15 cellular contexts compared by ENCODE assay signal in the genomic region with DNA sequence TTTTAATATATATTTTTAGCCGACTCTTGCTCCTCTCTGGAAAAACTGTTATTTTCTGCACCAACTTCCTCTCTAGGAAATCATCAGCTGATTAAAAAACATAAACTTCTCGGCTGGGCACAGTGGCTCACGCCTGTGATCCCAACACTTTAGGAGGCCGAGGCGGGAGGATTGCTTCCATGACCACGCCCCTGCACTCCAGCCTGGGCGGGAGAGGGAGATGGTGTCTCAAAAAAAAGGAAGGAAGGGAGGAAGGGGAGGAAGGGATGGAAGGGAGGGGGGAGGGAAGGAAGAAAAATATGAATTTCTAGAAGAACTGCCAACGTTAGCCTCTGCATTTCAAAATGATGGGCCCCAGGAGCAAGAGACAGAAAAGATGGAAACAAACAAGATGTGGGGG. TPM values are rescaled to one million over a fixed set of nuclear protein-coding genes. Genes with fewer than 3 reads are reported as not detected.
DNase-seq lines count a peak whose midpoint lies in the region; ATAC-seq and TF ChIP-seq lines count a peak whose summit lies in the region.
"Had no signal": no experiment of that assay in that cellular context is flagged by ENCODE, and none has a peak within 500 bp of the region (broad histone marks: within the 10 kb centered on the region; RNA-seq: fewer than 3 reads in every experiment).

No MANE protein-coding gene starts in this region.

- peak overlapping the region; percentile 43; the same call in 1 of the 2 replicates for H2AK5ac ChIP-seq in IMR-90 (ENCODE audit: low read depth, low read length)

- no peaks in the 10 kb centered on the region for H3K9me3 Mint-ChIP-seq in chondrocyte (ENCODE audit: low read depth)
- H3K9me3 Mint-ChIP-seq in osteocyte (ENCODE audit: unreplicated experiment), result no peaks in the 10 kb centered on the region

- H3K4me1 Mint-ChIP-seq in chondrocyte (ENCODE audit: low read depth) (peaks cover 19% of the 10 kb centered on the region), osteocyte (ENCODE audit: unreplicated experiment) (peaks cover 18% of the 10 kb centered on the region)

- no peak overlapping the region for H2BK120ac ChIP-seq in IMR-90 (ENCODE audit: low read depth, low read length)

- peaks cover 5% of the 10 kb centered on the region; the same call in 1 of the 2 replicates for H3K4me1 ChIP-seq in IMR-90 (ENCODE audit: control insufficient read depth, insufficient read depth, low read length)
- H3K4me1 ChIP-seq in HAP-1, result peaks cover 20% of the 10 kb centered on the region

- no peak for ATAC-seq in IMR-90 (ENCODE audit: low read depth)
- ATAC-seq: SK-N-SH treated with all-trans-retinoic acid at 6 μM for 48 hours had no signal

- H2BK5ac ChIP-seq in IMR-90 (ENCODE audit: low read depth, low read length, poor library complexity, severe bottlenecking), result no peak overlapping the region

- intact Hi-C loops in IMR-90 (cut with micrococcal nuclease), result no loop called here

- H3K27ac Mint-ChIP-seq in chondrocyte (ENCODE audit: unreplicated experiment) (peak overlapping the region; percentile 46), osteocyte (ENCODE audit: unreplicated experiment) (peak overlapping the region; percentile 62)

- no peak overlapping the region for H3K14ac ChIP-seq in IMR-90 (replicated peaks; ENCODE audit: low read depth, low read length)

- H3K27me3 Mint-ChIP-seq in chondrocyte (ENCODE audit: low read depth), result no peaks in the 10 kb centered on the region
- H3K27me3 Mint-ChIP-seq in osteocyte (ENCODE audit: unreplicated experiment), result no peaks in the 10 kb centered on the region

- H3K56ac ChIP-seq in IMR-90 (ENCODE audit: extremely low read depth, insufficient read depth, low read length), result no peak overlapping the region

- TF ChIP-seq CTCF in IMR-90 (conservative IDR thresholded peaks at IDR 0.05; ENCODE audit: low read depth, low read length), result no peak
- no peak for TF ChIP-seq CTCF in chondrocyte (IDR thresholded peaks at IDR 0.05)
- no peak for TF ChIP-seq CTCF in osteocyte (IDR thresholded peaks at IDR 0.05)

- no peak overlapping the region for H2BK20ac ChIP-seq in IMR-90 (ENCODE audit: low read depth, low read length)

- no peak overlapping the region for H4K5ac ChIP-seq in IMR-90 (ENCODE audit: low read depth, low read length)

- no peak overlapping the region for H4K8ac ChIP-seq in IMR-90 (ENCODE audit: low read depth in 2 of 2, low read length in 2 of 2)

- H2AFZ ChIP-seq in IMR-90 (replicated peaks; ENCODE audit: low read length, poor library complexity), result no peak overlapping the region

- in situ Hi-C loops in IMR-90 (cut with MboI; ENCODE audit: low sequenced_read_pairs) (no loop called here), HAP-1 (cut with MboI; ENCODE audit: low sequenced_read_pairs) (no loop called here)

- H3K23ac ChIP-seq in IMR-90 (ENCODE audit: low read depth, low read length), result no peak overlapping the region

- H4K91ac ChIP-seq in IMR-90 (ENCODE audit: insufficient read depth, low read depth, low read length), result no peak overlapping the region

- TF ChIP-seq POLR2A in IMR-90 (IDR thresholded peaks at IDR 0.05; ENCODE audit: low read depth, low read length), result no peak

- DNase-seq in IMR-90, result no peak
- DNase-seq in chondrocyte (ENCODE audit: low spot score), result no peak
- DNase-seq in osteocyte (ENCODE audit: extremely low spot score, unreplicated experiment), result no peak
- DNase-seq in SKM-1 treated with dmso at 0.1 percent for 144 hours (lab: John Stamatoyannopoulos, UW; ENCODE audit: unreplicated experiment), result no peak
- DNase-seq in effector CD8-positive, alpha-beta T cell (lab: John Stamatoyannopoulos, UW), result no peak
- no peak for DNase-seq in HAP-1 (ENCODE audit: low spot score in 2 of 2)
- DNase-seq: Caco-2, NCI-H1417, NCI-H1930, NCI-H2171, NCI-H446 treated with DMSO at 0.1 percent for 48 hours, NCI-H774, Right ventricle myocardium superior had no signal

- H3K18ac ChIP-seq in IMR-90 (ENCODE audit: low read depth, low read length), result no peak overlapping the region

- dilution Hi-C loops in IMR-90 (cut with HindIII; ENCODE audit: low sequenced_read_pairs, unreplicated experiment), result no loop called here

- WGBS in IMR-90 (ENCODE audit: extremely low coverage in 2 of 2, insufficient read length in 1 of 2), 2 experiments, result 48% methylated on average over 4 of the region's 8 CpGs; no CpG with 5 or more reads in 1 of the 2 experiments

- H3K36me3 ChIP-seq in IMR-90 (ENCODE audit: control insufficient read depth, insufficient read depth, low read length) (peaks cover 4% of the 10 kb centered on the region; the same call in 1 of the 2 replicates), HAP-1 (replicated peaks) (peaks cover 4% of the 10 kb centered on the region; the same call in 1 of the 2 replicates)

- no peak overlapping the region; the same call in 1 of the 2 replicates for H3K4ac ChIP-seq in IMR-90 (ENCODE audit: low read depth, low read length)

- no TSS peak for BruUV-seq in IMR-90 (replicated peaks; lab: Mats Ljungman, UMichigan)

- peaks cover 5% of the 10 kb centered on the region; the same call in 1 of the 2 replicates for H4K20me1 ChIP-seq in IMR-90 (ENCODE audit: insufficient read depth, low read length)

- H3K9ac ChIP-seq in IMR-90 (ENCODE audit: low read depth, low read length), result no peak overlapping the region

- 0 out of 2 replicates have a peak, but pooled peaks cover 13% of the 10 kb centered on the region for H3K9me1 ChIP-seq in IMR-90 (ENCODE audit: insufficient read depth, low read length)

- TF ChIP-seq RAD21 in IMR-90 (IDR thresholded peaks at IDR 0.05; ENCODE audit: low read length), result no peak

- peaks cover 29 to 57% of the 10 kb centered on the region in 2 experiments for H3K79me1 ChIP-seq in IMR-90 (ENCODE audit: low read depth in 1 of 2, low read length in 2 of 2)

- POLR2A ChIA-PET in IMR-90 (lab: Charles Lee; ENCODE audit: unreplicated experiment), result no interaction called here

- CTCF ChIA-PET in IMR-90 (lab: Yijun Ruan, JAX), result no interaction called here

- no peak overlapping the region for H3K4me2 ChIP-seq in IMR-90 (ENCODE audit: low read depth, low read length)

- no peak overlapping the region for H2BK15ac ChIP-seq in IMR-90 (ENCODE audit: low read depth, low read length)

- H3K27ac ChIP-seq in IMR-90 (ENCODE audit: insufficient read depth, low read length), result no peak overlapping the region

- H2AK9ac ChIP-seq in IMR-90 (replicated peaks; ENCODE audit: low read depth, low read length, poor library complexity), result no peak overlapping the region

- H3K9me3 ChIP-seq in IMR-90 (ENCODE audit: control insufficient read depth, insufficient read depth, low read length) (no peaks in the 10 kb centered on the region), HAP-1 (no peaks in the 10 kb centered on the region)
- H3K9me3 ChIP-seq: Caco-2 had no signal

- H3K4me3 ChIP-seq in IMR-90 (ENCODE audit: insufficient read depth, low read depth, low read length) (no peak overlapping the region), HAP-1 (no peak overlapping the region)

- H3K36me3 Mint-ChIP-seq in chondrocyte (ENCODE audit: low read depth) (peaks cover 5% of the 10 kb centered on the region), osteocyte (ENCODE audit: unreplicated experiment) (peaks cover 11% of the 10 kb centered on the region)

- H3K4me3 Mint-ChIP-seq in chondrocyte (ENCODE audit: unreplicated experiment), result no peak overlapping the region
- no peak overlapping the region for H3K4me3 Mint-ChIP-seq in osteocyte (ENCODE audit: unreplicated experiment)

- H3K27me3 ChIP-seq in IMR-90 (ENCODE audit: control insufficient read depth, insufficient read depth, low read length) (no peaks in the 10 kb centered on the region), HAP-1 (ENCODE audit: low read depth) (no peaks in the 10 kb centered on the region)

TF ChIP-seq in IMR-90, 13 proteins besides CTCF, POLR2A, EP300 and RAD21:
- TF ChIP-seq, protein P1, sequence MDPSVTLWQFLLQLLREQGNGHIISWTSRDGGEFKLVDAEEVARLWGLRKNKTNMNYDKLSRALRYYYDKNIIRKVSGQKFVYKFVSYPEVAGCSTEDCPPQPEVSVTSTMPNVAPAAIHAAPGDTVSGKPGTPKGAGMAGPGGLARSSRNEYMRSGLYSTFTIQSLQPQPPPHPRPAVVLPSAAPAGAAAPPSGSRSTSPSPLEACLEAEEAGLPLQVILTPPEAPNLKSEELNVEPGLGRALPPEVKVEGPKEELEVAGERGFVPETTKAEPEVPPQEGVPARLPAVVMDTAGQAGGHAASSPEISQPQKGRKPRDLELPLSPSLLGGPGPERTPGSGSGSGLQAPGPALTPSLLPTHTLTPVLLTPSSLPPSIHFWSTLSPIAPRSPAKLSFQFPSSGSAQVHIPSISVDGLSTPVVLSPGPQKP (IDR thresholded peaks at IDR 0.05; ENCODE audit: borderline replicate concordance, low read depth, low read length), result no peak
- no peak for TF ChIP-seq MXI1 (IDR thresholded peaks at IDR 0.05; ENCODE audit: borderline replicate concordance, low read depth, low read length)

RNA-seq across cellular contexts. Expression of a gene that starts 11.9 kb away (rescaled TPM):
- total RNA-seq in IMR-90 (2012; rRNA removed) (22.6 and 22.8 TPM in 2 replicates), chondrocyte (15.5 to 22.5 TPM (median 15.8 TPM) in 3 replicates), osteocyte (21.1 and 23.6 TPM in 2 replicates)
- 27.3 and 29.6 TPM in 2 replicates for polyA plus RNA-seq in IMR-90 (2012; rRNA removed)
- 22.7 and 25.2 TPM in 2 replicates for polyA plus RNA-seq in IMR-90 (2012; cell fraction: cytosol; rRNA removed)
- polyA plus RNA-seq in IMR-90 (2012; cell fraction: nucleus; rRNA removed; ENCODE audit: low replicate concordance), result 113 and 127 TPM in 2 replicates

RNA-seq across cellular contexts. Expression of a gene that starts 12.3 kb away (rescaled TPM):
- 58.3 and 107 TPM in 2 replicates for total RNA-seq in IMR-90 (2012; rRNA removed)
- 58.6 and 77.1 TPM in 2 replicates for polyA plus RNA-seq in IMR-90 (2012; rRNA removed)
- 36.7 and 109 TPM in 2 replicates for polyA plus RNA-seq in IMR-90 (2012; cell fraction: cytosol; rRNA removed)
- polyA plus RNA-seq in IMR-90 (2012; cell fraction: nucleus; rRNA removed; ENCODE audit: low replicate concordance), result 46.7 and 66.8 TPM in 2 replicates
- total RNA-seq in chondrocyte, result 26.4 to 31.8 TPM (median 29.1 TPM) in 3 replicates
- total RNA-seq in osteocyte, result 38.1 and 39.8 TPM in 2 replicates

RNA-seq across cellular contexts. Expression of a gene that starts 25.2 kb away (rescaled TPM):
- total RNA-seq in IMR-90 (2012; rRNA removed), result under 0.01 TPM in 1 of 2 replicates, not detected in the other
- not detected in 2 replicates for polyA plus RNA-seq in IMR-90 (2012; rRNA removed)
- polyA plus RNA-seq in IMR-90 (2012; cell fraction: cytosol; rRNA removed), result 0.02 and 0.16 TPM in 2 replicates
- 0.06 and 0.07 TPM in 2 replicates for polyA plus RNA-seq in IMR-90 (2012; cell fraction: nucleus; rRNA removed; ENCODE audit: low replicate concordance)
- total RNA-seq in chondrocyte, result 0.12 TPM in 1 of 3 replicates, not detected in the others
- total RNA-seq in osteocyte, result not detected in 2 replicates

RNA-seq across cellular contexts. Expression of a gene that starts 31.2 kb away (rescaled TPM):
- total RNA-seq in IMR-90 (2012; rRNA removed) (1.4 and 2.3 TPM in 2 replicates), chondrocyte (1.6 to 2.4 TPM (median 1.9 TPM) in 3 replicates), osteocyte (3.8 and 5.1 TPM in 2 replicates)
- polyA plus RNA-seq in IMR-90 (2012; rRNA removed), result 6.5 and 6.8 TPM in 2 replicates
- 2.2 and 11.4 TPM in 2 replicates for polyA plus RNA-seq in IMR-90 (2012; cell fraction: cytosol; rRNA removed)
- polyA plus RNA-seq in IMR-90 (2012; cell fraction: nucleus; rRNA removed; ENCODE audit: low replicate concordance), result 1.5 and 2.5 TPM in 2 replicates

RNA-seq across cellular contexts. Expression of a gene that starts 33.5 kb away (rescaled TPM):
- total RNA-seq in IMR-90 (2012; rRNA removed) (not detected in 2 replicates), chondrocyte (not detected in 3 replicates), osteocyte (not detected in 2 replicates)
- not detected in 2 replicates for polyA plus RNA-seq in IMR-90 (2012; rRNA removed)
- not detected in 2 replicates for polyA plus RNA-seq in IMR-90 (2012; cell fraction: cytosol; rRNA removed)
- polyA plus RNA-seq in IMR-90 (2012; cell fraction: nucleus; rRNA removed; ENCODE audit: low replicate concordance), result not detected in 2 replicates
- total RNA-seq: A673, Right ventricle myocardium superior had no signal
